In the genomic region with DNA sequence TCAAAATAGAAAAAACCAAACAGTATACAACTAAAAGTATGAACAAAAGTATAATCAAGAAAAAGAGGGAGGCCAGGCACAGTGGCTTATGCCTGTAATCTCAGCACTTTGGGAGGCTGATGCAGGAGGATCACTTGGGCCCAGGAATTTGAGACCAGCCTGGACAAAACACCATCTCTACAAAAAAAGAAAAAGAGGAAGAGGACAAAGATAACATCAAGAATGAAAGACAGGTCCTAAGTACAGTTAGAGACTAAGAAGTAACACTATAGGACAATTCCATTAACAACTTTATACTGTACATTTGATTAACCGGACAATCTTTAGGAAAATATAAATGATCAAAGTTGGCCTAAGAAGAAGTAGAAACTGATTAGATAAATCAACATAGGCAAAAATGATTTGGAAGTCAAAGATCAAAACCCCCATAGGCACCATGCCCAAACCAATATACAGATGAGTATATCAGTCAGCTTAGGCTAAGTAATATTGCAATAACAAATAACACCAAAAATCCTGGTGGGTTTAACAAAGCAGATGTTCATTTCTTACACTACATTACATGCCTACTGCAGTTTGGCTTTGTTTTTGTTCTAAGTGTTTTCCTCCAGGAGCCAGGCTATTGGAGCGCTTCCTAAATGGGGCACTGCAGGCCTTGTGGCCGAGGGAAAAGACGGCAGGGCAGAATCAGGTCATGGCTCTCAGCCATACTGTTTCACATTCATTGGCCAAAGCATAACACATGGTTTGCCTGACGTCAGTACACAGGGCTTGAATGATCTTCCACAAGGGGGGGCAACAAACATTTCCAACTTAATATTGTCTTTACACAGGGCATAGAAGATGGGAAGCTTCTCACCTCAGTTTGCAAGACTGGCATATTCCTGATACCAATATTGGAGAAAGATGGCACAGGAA, we compare ENCODE assay signal across 13 cellular contexts. TPM values are rescaled to one million over a fixed set of nuclear protein-coding genes. Genes with fewer than 3 reads are reported as not detected.
A peak's percentile ranks its signal among the peaks of the same experiment; 100 is the strongest.
DNase-seq lines count a peak whose midpoint lies in the region; ATAC-seq and TF ChIP-seq lines count a peak whose summit lies in the region.
"Had no signal": no experiment of that assay in that cellular context is flagged by ENCODE, and none has a peak within 500 bp of the region (broad histone marks: within the 10 kb centered on the region; RNA-seq: fewer than 3 reads in every experiment).

No MANE protein-coding gene starts in this region.

- H3K4me1 ChIP-seq in SJSA1 (replicated peaks) = peaks cover 45% of the 10 kb centered on the region

- no peak overlapping the region for H3K4me3 ChIP-seq in SJSA1
- H3K4me3 ChIP-seq: esophagus muscularis mucosa had no signal

- H3K9me3 Mint-ChIP-seq in activated CD4-positive, alpha-beta memory T cell treated with anti-CD3 and anti-CD28 coated beads for 36 hours = peaks cover 7% of the 10 kb centered on the region
- H3K9me3 Mint-ChIP-seq in activated CD4-positive, alpha-beta memory T cell treated with anti-CD3 and anti-CD28 coated beads, Interleukin-2, amount 10 ng/mL, durations not matched to agents 7 days and 5 days = no peaks in the 10 kb centered on the region
- H3K9me3 Mint-ChIP-seq in stimulated activated naive CD8-positive, alpha-beta T cell treated with anti-CD3 and anti-CD28 coated beads, Interleukin-15, amount 100 ng/mL, for 72 hours = no peaks in the 10 kb centered on the region
- H3K9me3 Mint-ChIP-seq: activated T-helper 2 cell treated with anti-CD3 and anti-CD28 coated beads, Interferon-gamma antibody, Interleukin-2, Interleukin-4, amounts not matched to agents 10 μg/mL and 5 μg/mL and 100 μg/mL, durations not matched to agents 14 hours and 24 hours and 36 hours had no signal

- no peak overlapping the region for H3K4me3 Mint-ChIP-seq in activated CD4-positive, alpha-beta memory T cell treated with anti-CD3 and anti-CD28 coated beads for 36 hours
- no peak overlapping the region for H3K4me3 Mint-ChIP-seq in activated CD4-positive, alpha-beta memory T cell treated with anti-CD3 and anti-CD28 coated beads, Interleukin-2, amount 10 ng/mL, durations not matched to agents 7 days and 5 days
- no peak overlapping the region for H3K4me3 Mint-ChIP-seq in stimulated activated naive CD8-positive, alpha-beta T cell treated with anti-CD3 and anti-CD28 coated beads, Interleukin-15, amount 100 ng/mL, for 72 hours
- H3K4me3 Mint-ChIP-seq: T-cell had no signal

- intact Hi-C loops in activated CD4-positive, alpha-beta memory T cell treated with anti-CD3 and anti-CD28 coated beads for 36 hours (cut with micrococcal nuclease) = no loop called here

- no peak for TF ChIP-seq CTCF in GM13976 (IDR thresholded peaks at IDR 0.05; ENCODE audit: borderline replicate concordance, control extremely low read depth, extremely low read depth, insufficient read depth, missing control alignments)

- no peaks in the 10 kb centered on the region for H3K27me3 Mint-ChIP-seq in activated CD4-positive, alpha-beta memory T cell treated with anti-CD3 and anti-CD28 coated beads for 36 hours
- H3K27me3 Mint-ChIP-seq in activated CD4-positive, alpha-beta memory T cell treated with anti-CD3 and anti-CD28 coated beads, Interleukin-2, amount 10 ng/mL, durations not matched to agents 7 days and 5 days = peaks cover 4% of the 10 kb centered on the region
- H3K27me3 Mint-ChIP-seq in stimulated activated naive CD8-positive, alpha-beta T cell treated with anti-CD3 and anti-CD28 coated beads, Interleukin-15, amount 100 ng/mL, for 72 hours = no peaks in the 10 kb centered on the region
- H3K27me3 Mint-ChIP-seq: T-cell had no signal

- peak; percentile 72 for ATAC-seq in stimulated activated naive CD8-positive, alpha-beta T cell treated with anti-CD3 and anti-CD28 coated beads, Interleukin-15, amount 100 ng/mL, for 72 hours
- no peak for ATAC-seq in GM18498 (IDR thresholded peaks at IDR 0.05; ENCODE audit: unreplicated experiment)

- peak; percentile 13 for DNase-seq in activated CD4-positive, alpha-beta memory T cell treated with anti-CD3 and anti-CD28 coated beads for 36 hours
- no peak for DNase-seq in activated CD4-positive, alpha-beta memory T cell treated with anti-CD3 and anti-CD28 coated beads, Interleukin-2, amount 10 ng/mL, durations not matched to agents 7 days and 5 days
- peak; percentile 52 to 67 for DNase-seq in SJSA1 (ENCODE audit: low read depth in 1 of 2, low spot score in 2 of 2)
- DNase-seq in fibroblast of gingiva (ENCODE audit: low read depth) = peak; percentile 37
- no peak for DNase-seq in stimulated activated naive CD8-positive, alpha-beta T cell treated with anti-CD3 and anti-CD28 coated beads, Interleukin-15, amount 100 ng/mL, for 72 hours
- DNase-seq in GM13976 (ENCODE audit: low spot score) = no peak
- no peak for DNase-seq in NCI-H446 treated with DMSO at 0.1 percent for 48 hours (lab: John Stamatoyannopoulos, UW)
- DNase-seq: MM.1S, T-cell had no signal

- H3K4me1 Mint-ChIP-seq in activated CD4-positive, alpha-beta memory T cell treated with anti-CD3 and anti-CD28 coated beads for 36 hours (ENCODE audit: low read depth) = no peaks in the 10 kb centered on the region
- no peaks in the 10 kb centered on the region for H3K4me1 Mint-ChIP-seq in activated CD4-positive, alpha-beta memory T cell treated with anti-CD3 and anti-CD28 coated beads, Interleukin-2, amount 10 ng/mL, durations not matched to agents 7 days and 5 days
- no peaks in the 10 kb centered on the region for H3K4me1 Mint-ChIP-seq in stimulated activated naive CD8-positive, alpha-beta T cell treated with anti-CD3 and anti-CD28 coated beads, Interleukin-15, amount 100 ng/mL, for 72 hours
- H3K4me1 Mint-ChIP-seq: T-cell had no signal

- H3K27ac Mint-ChIP-seq in activated CD4-positive, alpha-beta memory T cell treated with anti-CD3 and anti-CD28 coated beads for 36 hours = no peak overlapping the region
- no peak overlapping the region for H3K27ac Mint-ChIP-seq in activated CD4-positive, alpha-beta memory T cell treated with anti-CD3 and anti-CD28 coated beads, Interleukin-2, amount 10 ng/mL, durations not matched to agents 7 days and 5 days
- no peak overlapping the region for H3K27ac Mint-ChIP-seq in stimulated activated naive CD8-positive, alpha-beta T cell treated with anti-CD3 and anti-CD28 coated beads, Interleukin-15, amount 100 ng/mL, for 72 hours
- H3K27ac Mint-ChIP-seq: activated T-helper 2 cell treated with anti-CD3 and anti-CD28 coated beads, Interferon-gamma antibody, Interleukin-2, Interleukin-4, amounts not matched to agents 10 μg/mL and 5 μg/mL and 100 μg/mL, durations not matched to agents 14 hours and 24 hours and 36 hours; T-cell had no signal

- CTCF ChIA-PET in activated CD4-positive, alpha-beta memory T cell treated with anti-CD3 and anti-CD28 coated beads for 36 hours (lab: Charles Lee) = no interaction called here
- CTCF ChIA-PET in activated CD4-positive, alpha-beta memory T cell treated with anti-CD3 and anti-CD28 coated beads, Interleukin-2, amount 10 ng/mL, durations not matched to agents 7 days and 5 days (lab: Charles Lee) = interaction anchor here (0.6 kb wide), 1 partner anchor 229 kb away, joined by 3 read pairs; no protein-coding TSS in a partner anchor

- peaks cover 5% of the 10 kb centered on the region for H3K36me3 Mint-ChIP-seq in activated CD4-positive, alpha-beta memory T cell treated with anti-CD3 and anti-CD28 coated beads for 36 hours
- H3K36me3 Mint-ChIP-seq in activated CD4-positive, alpha-beta memory T cell treated with anti-CD3 and anti-CD28 coated beads, Interleukin-2, amount 10 ng/mL, durations not matched to agents 7 days and 5 days (ENCODE audit: low read depth) = no peaks in the 10 kb centered on the region

- POLR2A ChIA-PET in activated CD4-positive, alpha-beta memory T cell treated with anti-CD3 and anti-CD28 coated beads for 36 hours (lab: Charles Lee) = no interaction called here
- POLR2A ChIA-PET in activated CD4-positive, alpha-beta memory T cell treated with anti-CD3 and anti-CD28 coated beads, Interleukin-2, amount 10 ng/mL, durations not matched to agents 7 days and 5 days (lab: Charles Lee) = no interaction called here

- H3K27ac ChIP-seq in SJSA1 = no peak overlapping the region; the same call in none of the 2 replicates
- H3K27ac ChIP-seq: esophagus muscularis mucosa had no signal

- H3K27me3 ChIP-seq in SJSA1 (replicated peaks) = no peaks in the 10 kb centered on the region
- H3K27me3 ChIP-seq: esophagus muscularis mucosa had no signal

- in situ Hi-C loops in GM13976 (cut with MboI; ENCODE audit: low sequenced_read_pairs, unreplicated experiment) = no loop called here

- no peaks in the 10 kb centered on the region for H3K9me3 ChIP-seq in SJSA1 (replicated peaks)
- H3K9me3 ChIP-seq: esophagus muscularis mucosa had no signal

- H3K36me3 ChIP-seq in SJSA1 = peaks cover 21% of the 10 kb centered on the region
- H3K36me3 ChIP-seq: esophagus muscularis mucosa had no signal

RNA-seq across cellular contexts. Expression of gene HGFAC, which starts 42.2 kb away (rescaled TPM):
- total RNA-seq in activated CD4-positive, alpha-beta memory T cell treated with anti-CD3 and anti-CD28 coated beads for 36 hours = not detected
- not detected for total RNA-seq in activated CD4-positive, alpha-beta memory T cell treated with anti-CD3 and anti-CD28 coated beads, Interleukin-2, amount 10 ng/mL, durations not matched to agents 7 days and 5 days
- total RNA-seq in SJSA1 (2014; rRNA removed; shearing (Covaris generic)) = 0.42 TPM in 1 of 2 replicates, not detected in the other
- total RNA-seq: activated T-helper 2 cell treated with anti-CD3 and anti-CD28 coated beads, Interferon-gamma antibody, Interleukin-2, Interleukin-4, amounts not matched to agents 10 μg/mL and 5 μg/mL and 100 μg/mL, durations not matched to agents 14 hours and 24 hours and 36 hours; ureter had no signal

Comparison
In these comparisons a context has a peak if more than half of its experiments do, and no peak if none do; other contexts are left out.
1. DNase-seq: peak in activated CD4-positive, alpha-beta memory T cell treated with anti-CD3 and anti-CD28 coated beads for 36 hours (single experiment), SJSA1 (2 of 2) and fibroblast of gingiva (single experiment); none in activated CD4-positive, alpha-beta memory T cell treated with anti-CD3 and anti-CD28 coated beads, Interleukin-2, amount 10 ng/mL, durations not matched to agents 7 days and 5 days (single experiment), stimulated activated naive CD8-positive, alpha-beta T cell treated with anti-CD3 and anti-CD28 coated beads, Interleukin-15, amount 100 ng/mL, for 72 hours (0 of 2), GM13976 (single experiment) and NCI-H446 treated with DMSO at 0.1 percent for 48 hours (single experiment).